21 cellular contexts compared by ENCODE assay signal in genomic region chr2:21452263-21452662, GRCh38.
"Had no signal": no experiment of that assay in that cellular context is flagged by ENCODE, and none has a peak within 500 bp of the region (broad histone marks: within the 10 kb centered on the region; RNA-seq: fewer than 3 reads in every experiment).

No MANE protein-coding gene starts in this region.

- H3K4me1 ChIP-seq: ascending aorta, breast epithelium, lower lobe of right lung, parathyroid adenoma, right lobe of liver had no signal

- H3K9ac ChIP-seq: parathyroid adenoma had no signal

- DNase-seq: activated CD4-positive, alpha-beta T cell treated with anti-CD3 and anti-CD28 coated beads, Interleukin-2, amount 50 U/mL, for 4 hours; activated gamma-delta T cell; dermis blood vessel endothelial cell; effector memory CD4-positive, alpha-beta T cell; foreskin fibroblast; hippocampal formation; islet precursor cell; lower lobe of right lung; right lobe of liver; small intestine; stimulated activated CD4-positive, alpha-beta T cell treated with anti-CD3 and anti-CD28 coated beads, Interleukin-4, amount 100 ng/mL, for 1 hour; stomach; T1000; trophoblast cell; WERI-Rb-1 had no signal

- H3K4me3 Mint-ChIP-seq: activated naive CD4-positive, alpha-beta T cell treated with anti-CD3 and anti-CD28 coated beads, Interleukin-2, amount 50 U/mL, for 24 hours; mesothelial cell of epicardium; natural killer cell treated with Interleukin-12 subunit alpha and Interleukin-12 subunit beta and Interleukin-15 and Interleukin-18, amount 100 ng/mL, for 72 hours had no signal

- H3K9me3 Mint-ChIP-seq: activated naive CD4-positive, alpha-beta T cell treated with anti-CD3 and anti-CD28 coated beads, Interleukin-2, amount 50 U/mL, for 24 hours; mesothelial cell of epicardium had no signal

- H3K36me3 ChIP-seq: ascending aorta, breast epithelium, lower lobe of right lung, right lobe of liver, stomach, WERI-Rb-1 had no signal

- H3K27ac ChIP-seq: ascending aorta, breast epithelium, lower lobe of right lung, parathyroid adenoma, right lobe of liver, stomach, WERI-Rb-1 had no signal

- H3K36me3 Mint-ChIP-seq: activated naive CD4-positive, alpha-beta T cell treated with anti-CD3 and anti-CD28 coated beads, Interleukin-2, amount 50 U/mL, for 24 hours; mesothelial cell of epicardium; natural killer cell treated with Interleukin-12 subunit alpha and Interleukin-12 subunit beta and Interleukin-15 and Interleukin-18, amount 100 ng/mL, for 72 hours had no signal

- H3K27me3 ChIP-seq: ascending aorta, breast epithelium, right lobe of liver, stomach had no signal

- H3K27ac Mint-ChIP-seq: activated naive CD4-positive, alpha-beta T cell treated with anti-CD3 and anti-CD28 coated beads, Interleukin-2, amount 50 U/mL, for 24 hours; mesothelial cell of epicardium; natural killer cell treated with Interleukin-12 subunit alpha and Interleukin-12 subunit beta and Interleukin-15 and Interleukin-18, amount 100 ng/mL, for 72 hours had no signal

- H3K79me2 ChIP-seq: parathyroid adenoma had no signal

- ATAC-seq: lower lobe of right lung; natural killer cell treated with Interleukin-12 subunit alpha and Interleukin-12 subunit beta and Interleukin-15 and Interleukin-18, amount 100 ng/mL, for 72 hours; right lobe of liver had no signal

- H3K27me3 Mint-ChIP-seq: activated naive CD4-positive, alpha-beta T cell treated with anti-CD3 and anti-CD28 coated beads, Interleukin-2, amount 50 U/mL, for 24 hours; natural killer cell treated with Interleukin-12 subunit alpha and Interleukin-12 subunit beta and Interleukin-15 and Interleukin-18, amount 100 ng/mL, for 72 hours had no signal

- H3K9me3 ChIP-seq: ascending aorta, lower lobe of right lung, right lobe of liver, stomach had no signal

- H3K4me1 Mint-ChIP-seq: activated naive CD4-positive, alpha-beta T cell treated with anti-CD3 and anti-CD28 coated beads, Interleukin-2, amount 50 U/mL, for 24 hours had no signal

- H3K4me3 ChIP-seq: ascending aorta, breast epithelium, lower lobe of right lung, right lobe of liver, stomach had no signal
